In the genomic region with DNA sequence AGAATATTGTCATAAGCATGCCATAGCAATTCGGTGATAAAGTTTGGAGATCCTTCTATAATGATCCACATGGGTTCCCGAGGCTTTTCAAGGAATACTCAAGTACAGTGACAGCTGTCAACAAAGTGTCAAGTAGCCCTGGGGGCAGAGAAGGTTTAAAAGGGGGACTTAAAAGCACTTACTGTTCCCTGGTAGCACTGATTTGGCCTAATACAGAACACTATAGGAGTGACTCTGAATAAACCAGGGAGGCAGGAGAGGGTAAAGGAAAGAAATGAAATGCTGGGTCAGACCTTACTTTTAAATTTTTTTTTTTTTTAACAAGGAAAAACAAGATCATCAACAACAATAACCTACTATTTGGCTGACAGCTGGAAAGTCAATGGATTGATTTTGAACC, we compare ENCODE assay signal across 17 cellular contexts. TPM values are rescaled to one million over a fixed set of nuclear protein-coding genes. Genes with fewer than 3 reads are reported as not detected.
DNase-seq lines count a peak whose midpoint lies in the region; ATAC-seq, FAIRE-seq and TF ChIP-seq lines count a peak whose summit lies in the region.
"Had no signal": no experiment of that assay in that cellular context is flagged by ENCODE, and none has a peak within 500 bp of the region (broad histone marks: within the 10 kb centered on the region; RNA-seq: fewer than 3 reads in every experiment).

No MANE protein-coding gene starts in this region.

- no peak for TF ChIP-seq EP300 in K562 (IDR thresholded peaks at IDR 0.05; ENCODE audit: low read length)

- peaks cover 91% of the 10 kb centered on the region for H3K79me2 ChIP-seq in K562 (ENCODE audit: control insufficient read depth, insufficient read depth, low read length)

- TF ChIP-seq POLR2A in K562 (conservative IDR thresholded peaks at IDR 0.05): no peak

- H2AFZ ChIP-seq in K562 (ENCODE audit: low read depth, low read length): no peak overlapping the region

- H3K4me1 ChIP-seq in K562 (replicated peaks in 1 of 2; ENCODE audit: control insufficient read depth in 2 of 2, insufficient read depth in 2 of 2, low read length in 2 of 2) (0 out of 5 replicates have a peak, but pooled peaks cover 0 to 2% of the 10 kb centered on the region in 2 experiments), psoas muscle (peaks cover 38% of the 10 kb centered on the region)
- H3K4me1 ChIP-seq: A549 had no signal

- peaks cover 43% of the 10 kb centered on the region for H4K20me1 ChIP-seq in K562 (replicated peaks; ENCODE audit: control insufficient read depth, insufficient read depth, low read length)

- intact Hi-C loops in Right ventricle myocardium inferior (cut with DNase I): no loop called here
- intact Hi-C loops in cardiac septum (cut with DNase I): no loop called here
- intact Hi-C loops in K562 (cut with micrococcal nuclease): no loop called here
- intact Hi-C loops in psoas muscle (cut with DNase I): no loop called here

- CTCF ChIA-PET in K562 (lab: Yijun Ruan, JAX; ENCODE audit: low intra/inter-chr PET ratio): no interaction called here

- ATAC-seq in Right ventricle myocardium inferior (peak; percentile 31), K562 (no peak), psoas muscle (peak in 1 of 4 donors; percentile 45), GM21360 (IDR thresholded peaks at IDR 0.05; ENCODE audit: unreplicated experiment) (no peak)
- ATAC-seq: A549; CD8-positive, alpha-beta T cell had no signal

- FAIRE-seq in K562 (lab: Jason Lieb, UNC): no peak
- FAIRE-seq: A549, D721Med had no signal

- POLR2A ChIA-PET in K562 (lab: Yijun Ruan, JAX): no interaction called here

- H3K9ac ChIP-seq in K562 (ENCODE audit: insufficient read depth in 1 of 2, low read depth in 2 of 2, low read length in 2 of 2): no peak overlapping the region

- TF ChIP-seq RAD21 in K562 (CRISPR knock-in tag; conservative IDR thresholded peaks at IDR 0.05 in 1 of 2, IDR thresholded peaks at IDR 0.05 in 1 of 2): no peak

- H3K9me3 ChIP-seq in K562 (replicated peaks; ENCODE audit: control insufficient read depth, insufficient read depth, low read depth, low read length) (no peaks in the 10 kb centered on the region), psoas muscle (no peaks in the 10 kb centered on the region)
- H3K9me3 ChIP-seq: A549, BE2C had no signal

- no peak overlapping the region for H3K4me2 ChIP-seq in K562 (ENCODE audit: insufficient read depth, low read length)
- H3K4me2 ChIP-seq: A549 had no signal

- no peak for DNase-seq in Right ventricle myocardium inferior (ENCODE audit: missing footprints)
- no peak for DNase-seq in cardiac septum (ENCODE audit: low spot score)
- peak; percentile 8 for DNase-seq in NCI-H524 treated with DMSO at 0.1 percent for 48 hours (lab: John Stamatoyannopoulos, UW)
- DNase-seq in K562 (ENCODE audit: extremely low read depth in 1 of 4, low spot score in 3 of 4): no peak
- DNase-seq in psoas muscle: no peak
- DNase-seq in cerebellar cortex (ENCODE audit: low spot score): no peak
- DNase-seq: BE2C; CD8-positive, alpha-beta T cell; DMS153; GF-D8; HCEC 1CT; HFFc6 had no signal

- no TSS peak for BruUV-seq in K562 (replicated peaks; lab: Mats Ljungman, UMichigan)

- H3K4me3 ChIP-seq in K562 (no peak overlapping the region), psoas muscle (no peak overlapping the region)
- H3K4me3 ChIP-seq: A549 had no signal

- peaks cover 6% of the 10 kb centered on the region for H3K9me1 ChIP-seq in K562 (ENCODE audit: control insufficient read depth, insufficient read depth, low read length)

- H3K27me3 ChIP-seq in K562 (ENCODE audit: control insufficient read depth in 2 of 2, insufficient read depth in 2 of 2, low read length in 2 of 2) (no peaks in the 10 kb centered on the region), psoas muscle (ENCODE audit: insufficient read depth in 3 of 3, low read length in 2 of 3) (no peaks in the 10 kb centered on the region)
- H3K27me3 ChIP-seq: BE2C had no signal

- WGBS in K562 (ENCODE audit: insufficient coverage, low coverage, missing lambda C conversion rate): 81% methylated on average over 2 of the region's 2 CpGs
- 35 to 76% (median 41%) methylated on average over 2 of the region's 2 CpGs for WGBS in psoas muscle, 3 donors

- in situ Hi-C loops in K562 (cut with MboI): no loop called here

- TF ChIP-seq CTCF in K562 (IDR thresholded peaks at IDR 0.05 in 2 of 3, conservative IDR thresholded peaks at IDR 0.05 in 1 of 3; ENCODE audit: insufficient read depth in 2 of 3, low read depth in 1 of 3, low read length in 3 of 3) (no peak), psoas muscle (IDR thresholded peaks at IDR 0.05) (no peak)

- H3K36me3 ChIP-seq in K562 (ENCODE audit: control insufficient read depth, insufficient read depth, low read length) (peaks cover 47% of the 10 kb centered on the region; the same call in 2 of the 3 replicates), psoas muscle (ENCODE audit: insufficient read depth in 1 of 2, low read depth in 1 of 2) (peaks cover 0 to 1% of the 10 kb centered on the region in 2 donors)

- H3K27ac ChIP-seq in K562 (ENCODE audit: extremely low read depth, low read depth, low read length): no peak overlapping the region
- peak overlapping the region; percentile 47 for H3K27ac ChIP-seq in psoas muscle
- H3K27ac ChIP-seq: A549, C4-2B, HL-60 had no signal

TF ChIP-seq in K562, 482 proteins besides CTCF, POLR2A, EP300 and RAD21:
- no peak for TF ChIP-seq MTA1 (IDR thresholded peaks at IDR 0.05; ENCODE audit: borderline replicate concordance)
- TF ChIP-seq ZKSCAN8 (CRISPR knock-in tag; IDR thresholded peaks at IDR 0.05): no peak
- TF ChIP-seq, protein P1, sequence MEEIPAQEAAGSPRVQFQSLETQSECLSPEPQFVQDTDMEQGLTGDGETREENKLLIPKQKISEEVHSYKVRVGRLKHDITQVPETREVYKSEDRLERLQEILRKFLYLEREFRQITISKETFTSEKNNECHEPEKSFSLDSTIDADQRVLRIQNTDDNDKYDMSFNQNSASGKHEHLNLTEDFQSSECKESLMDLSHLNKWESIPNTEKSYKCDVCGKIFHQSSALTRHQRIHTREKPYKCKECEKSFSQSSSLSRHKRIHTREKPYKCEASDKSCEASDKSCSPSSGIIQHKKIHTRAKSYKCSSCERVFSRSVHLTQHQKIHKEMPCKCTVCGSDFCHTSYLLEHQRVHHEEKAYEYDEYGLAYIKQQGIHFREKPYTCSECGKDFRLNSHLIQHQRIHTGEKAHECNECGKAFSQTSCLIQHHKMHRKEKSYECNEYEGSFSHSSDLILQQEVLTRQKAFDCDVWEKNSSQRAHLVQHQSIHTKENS (CRISPR knock-in tag; IDR thresholded peaks at IDR 0.05): no peak
- TF ChIP-seq POLR2H (tag; IDR thresholded peaks at IDR 0.05; ENCODE audit: low read depth): 0 out of 2 replicates have a peak, but pooled peaks have one; percentile 26

RNA-seq across cellular contexts. Expression of gene CHCHD3, which starts 20.1 kb away (rescaled TPM):
- total RNA-seq in Right ventricle myocardium inferior: 169 TPM
- 138 TPM for total RNA-seq in cardiac septum
- 87.4 and 161 TPM in 2 replicates for total RNA-seq in K562 (2011; cell fraction: chromatin; rRNA removed; ENCODE audit: low replicate concordance)
- 66.5 and 86.1 TPM in 2 replicates for total RNA-seq in K562 (2011; cell fraction: nucleolus; rRNA removed)
- 95.3 and 156 TPM in 2 replicates for total RNA-seq in K562 (2011; cell fraction: nucleoplasm; rRNA removed)
- 254 and 266 TPM in 2 replicates for total RNA-seq in K562 (2014; rRNA removed)
- 238 and 252 TPM in 2 replicates for total RNA-seq in K562 (2014; rRNA removed; fragmentation: Illumina TruSeq; extraction: Trizol)
- total RNA-seq in K562 (2015; rRNA removed; fragmentation: Illumina TruSeq; extraction: Trizol): 230 and 245 TPM in 2 replicates
- total RNA-seq in K562 (2021): 170 and 177 TPM in 2 replicates
- polyA plus RNA-seq in K562 (2011; rRNA removed): 204 and 232 TPM in 2 replicates
- polyA plus RNA-seq in K562 (2011; cell fraction: cytosol; rRNA removed): 61.4 and 114 TPM in 2 replicates
- polyA plus RNA-seq in K562 (2011; cell fraction: nucleus; rRNA removed): 42.6 and 86.9 TPM in 2 replicates
- 158 and 160 TPM in 2 replicates for polyA plus RNA-seq in K562 (2012)
- 219 and 279 TPM in 2 replicates for polyA plus RNA-seq in K562 (2014; fragmentation: Illumina TruSeq; extraction: Trizol)
- 100 to 1,000 TPM in 1 of 2 experiments, 10 to 100 TPM in 1; 66.2 to 110 TPM for polyA plus RNA-seq in K562 (2014; fragmentation: Nextera tagmentation; extraction: Ambion mirVana)
- polyA plus RNA-seq in K562 (2014; rRNA removed): 157 and 165 TPM in 2 replicates
- 272 and 340 TPM in 2 replicates for polyA minus RNA-seq in K562 (2011; rRNA and poly(A)+ RNA removed)
- polyA minus RNA-seq in K562 (2011; cell fraction: cytosol; rRNA and poly(A)+ RNA removed): 147 and 159 TPM in 2 replicates
- 90.2 and 142 TPM in 2 replicates for polyA minus RNA-seq in K562 (2011; cell fraction: nucleus; rRNA and poly(A)+ RNA removed)
- total RNA-seq in psoas muscle: 100 to 1,000 TPM; 129 to 184 (median 135) TPM
- polyA plus RNA-seq in psoas muscle: 100 to 1,000 TPM; 185 to 206 (median 188) TPM
